Comparison of ENCODE assay signal across 9 cellular contexts in the genomic region with DNA sequence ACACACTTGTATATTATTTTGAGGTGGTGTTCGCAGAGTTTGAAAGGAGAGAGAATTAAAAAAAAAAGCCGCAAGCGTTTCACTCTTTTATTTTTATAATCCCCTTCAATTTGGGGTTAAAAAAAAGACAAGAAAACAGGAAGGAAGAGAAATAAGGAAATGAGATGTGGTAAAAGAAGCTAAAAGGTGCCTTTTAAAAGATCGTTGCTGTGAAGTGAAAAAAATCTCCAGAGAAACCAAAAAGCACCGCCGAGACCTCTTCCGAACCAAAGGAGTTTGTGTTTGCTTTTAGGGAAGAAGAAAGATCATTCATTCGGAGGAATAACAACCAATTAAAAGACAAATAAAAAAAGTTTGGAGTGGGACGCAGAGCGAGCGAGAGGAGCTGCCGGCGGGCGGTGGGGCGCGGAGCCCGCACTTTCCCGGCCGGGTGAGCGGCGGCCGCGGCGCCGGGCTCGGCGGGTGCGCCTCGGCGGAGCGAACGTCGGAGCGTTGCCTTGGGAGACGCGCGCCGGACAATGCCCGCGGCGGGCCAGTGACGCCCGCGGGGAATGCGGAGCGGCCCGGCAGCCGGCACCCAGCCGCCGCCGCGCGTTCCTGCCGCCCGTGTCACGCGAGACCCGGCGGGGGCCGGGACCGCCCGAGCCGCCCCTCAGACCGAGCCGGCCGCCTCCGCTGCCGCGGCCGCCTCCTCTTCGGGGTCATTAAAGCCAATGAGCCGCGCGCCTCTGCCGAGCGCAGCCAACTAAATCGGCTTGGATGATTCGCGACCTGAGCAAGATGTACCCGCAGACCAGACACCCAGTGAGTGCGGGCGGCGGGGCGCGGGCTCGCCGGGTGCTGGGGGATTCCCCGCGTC. TPM values are rescaled to one million over a fixed set of nuclear protein-coding genes. Genes with fewer than 3 reads are reported as not detected.
DNase-seq lines count a peak whose midpoint lies in the region; ATAC-seq and TF ChIP-seq lines count a peak whose summit lies in the region.
"Had no signal": no experiment of that assay in that cellular context is flagged by ENCODE, and none has a peak within 500 bp of the region (broad histone marks: within the 10 kb centered on the region; RNA-seq: fewer than 3 reads in every experiment).

No MANE protein-coding gene starts in this region.

- TF ChIP-seq POLR2A in erythroblast (IDR thresholded peaks at IDR 0.05; ENCODE audit: low read length): peak; percentile 50

- DNase-seq in NCI-H146 (lab: John Stamatoyannopoulos, UW) (peak; percentile 31), NCI-H146 treated with DMSO at 0.1 percent for 48 hours (lab: John Stamatoyannopoulos, UW; ENCODE audit: unreplicated experiment) (no peak), erythroblast (lab: John Stamatoyannopoulos, UW) (peak; percentile 61 to 75), mucosa of descending colon (peak; percentile 45 to 70 (median 66)), PC-9 (no peak)
- DNase-seq in activated CD4-positive, alpha-beta T cell treated with anti-CD3 and anti-CD28 coated beads, Interleukin-2, amount 50 U/mL, for 4 hours: peak; percentile 9 to 12

- CTCF ChIA-PET in PC-9 (lab: Charles Lee): no interaction called here

- H4K20me1 ChIP-seq in Loucy (ENCODE audit: insufficient read depth, low read length, poor library complexity, severe bottlenecking): peaks cover 49% of the 10 kb centered on the region
- no peaks in the 10 kb centered on the region for H4K20me1 ChIP-seq in PC-9 (ENCODE audit: insufficient read depth)

- H3F3A ChIP-seq in Loucy (ENCODE audit: low read depth) (peaks cover 4% of the 10 kb centered on the region), PC-9 (ENCODE audit: insufficient read depth, low read depth) (no peaks in the 10 kb centered on the region)

- peak overlapping the region; percentile 96 for H3K27ac ChIP-seq in thymus (ENCODE audit: low read depth)
- no peak overlapping the region for H3K27ac ChIP-seq in PC-9
- H3K27ac ChIP-seq: C4-2B had no signal

- H3K36me3 ChIP-seq in Loucy (ENCODE audit: insufficient read depth, low read length) (no peaks in the 10 kb centered on the region), mucosa of descending colon (ENCODE audit: low read depth) (no peaks in the 10 kb centered on the region), thymus (ENCODE audit: control insufficient read depth, insufficient read depth) (no peaks in the 10 kb centered on the region), PC-9 (ENCODE audit: low read depth) (no peaks in the 10 kb centered on the region)

- H3K4me1 ChIP-seq in Loucy (ENCODE audit: insufficient read depth, low read length, poor library complexity, severe bottlenecking) (peaks cover 37% of the 10 kb centered on the region), mucosa of descending colon (ENCODE audit: low read depth) (no peaks in the 10 kb centered on the region), thymus (ENCODE audit: control insufficient read depth, insufficient read depth, low read length) (peaks cover 6% of the 10 kb centered on the region), PC-9 (replicated peaks; ENCODE audit: insufficient read depth) (no peaks in the 10 kb centered on the region)

- H3K9me3 ChIP-seq in Loucy (ENCODE audit: insufficient read depth, low read depth, low read length) (no peaks in the 10 kb centered on the region), mucosa of descending colon (no peaks in the 10 kb centered on the region), thymus (ENCODE audit: control insufficient read depth) (no peaks in the 10 kb centered on the region), PC-9 (ENCODE audit: insufficient read depth, low read depth) (no peaks in the 10 kb centered on the region; the same call in 1 of the 2 replicates)

- H3K9me2 ChIP-seq in Loucy (replicated peaks; ENCODE audit: low read depth, low read length) (no peaks in the 10 kb centered on the region), PC-9 (ENCODE audit: insufficient read depth) (no peaks in the 10 kb centered on the region)

- ATAC-seq in mucosa of descending colon: peak; percentile 8

- H2AFZ ChIP-seq in Loucy (ENCODE audit: low read length) (0 out of 2 replicates have a peak overlapping the region, but pooled peaks have one; percentile 14), PC-9 (no peak overlapping the region)

- H3K79me2 ChIP-seq in Loucy (ENCODE audit: insufficient read depth, low read length): peaks cover 46% of the 10 kb centered on the region
- no peaks in the 10 kb centered on the region for H3K79me2 ChIP-seq in PC-9 (ENCODE audit: low read depth)

- WGBS in thymus: under 1% methylated on average over 89 of the region's 89 CpGs

- POLR2A ChIA-PET in PC-9 (lab: Charles Lee; ENCODE audit: unreplicated experiment): no interaction called here

- H3K4me3 ChIP-seq in Loucy (ENCODE audit: low read length, poor library complexity, severe bottlenecking): peak overlapping the region; percentile 75
- H3K4me3 ChIP-seq in mucosa of descending colon: peak overlapping the region; percentile 96
- H3K4me3 ChIP-seq in thymus (ENCODE audit: low read length): peak overlapping the region; percentile 72
- no peak overlapping the region for H3K4me3 ChIP-seq in PC-9

- intact Hi-C loops in mucosa of descending colon (cut with DNase I, micrococcal nuclease): no loop called here
- intact Hi-C loops in PC-9 (cut with micrococcal nuclease; ENCODE audit: unreplicated experiment): no loop called here

- H3K27me3 ChIP-seq in Loucy (ENCODE audit: insufficient read depth, low read length, poor library complexity, severe bottlenecking) (no peaks in the 10 kb centered on the region), thymus (ENCODE audit: control insufficient read depth, insufficient read depth) (no peaks in the 10 kb centered on the region), PC-9 (ENCODE audit: insufficient read depth, low read depth) (no peaks in the 10 kb centered on the region)

- peak overlapping the region; percentile 73 for H3K9ac ChIP-seq in Loucy (ENCODE audit: low read depth, low read length, poor library complexity, severe bottlenecking)

- no TSS peak for BruUV-seq in PC-9 (replicated peaks; lab: Mats Ljungman, UMichigan)

- TF ChIP-seq CTCF in Loucy (conservative IDR thresholded peaks at IDR 0.05; ENCODE audit: low read length): no peak
- no peak for TF ChIP-seq CTCF in mucosa of descending colon (IDR thresholded peaks at IDR 0.05)
- no peak for TF ChIP-seq CTCF in PC-9 (conservative IDR thresholded peaks at IDR 0.05)

- H3K4me2 ChIP-seq in Loucy (ENCODE audit: low read depth, low read length, poor library complexity, severe bottlenecking): peak overlapping the region; percentile 89
- H3K4me2 ChIP-seq in PC-9: no peak overlapping the region

RNA-seq across cellular contexts. Expression of a gene that starts 0.5 kb away (rescaled TPM):
- total RNA-seq in mucosa of descending colon (10 to 100 TPM; 23.9 to 38.4 (median 29.8) TPM), PC-9 (2021) (not detected in 2 replicates)
- 22.6 TPM for polyA plus RNA-seq in thymus

Comparison
In these comparisons a context has a peak if more than half of its experiments do, and no peak if none do; other contexts are left out.
1. DNase-seq: peak in NCI-H146 (single experiment), activated CD4-positive, alpha-beta T cell treated with anti-CD3 and anti-CD28 coated beads, Interleukin-2, amount 50 U/mL, for 4 hours (2 of 2), erythroblast (2 of 2) and mucosa of descending colon (3 of 3); none in NCI-H146 treated with DMSO at 0.1 percent for 48 hours (single experiment) and PC-9 (0 of 2).
2. RNA of a gene that starts 0.5 kb away (total RNA-seq): 23.9 to 38.4 TPM in mucosa of descending colon; not detected in PC-9; every median in the first group is over 10 times any median in the second.